In the genomic region with DNA sequence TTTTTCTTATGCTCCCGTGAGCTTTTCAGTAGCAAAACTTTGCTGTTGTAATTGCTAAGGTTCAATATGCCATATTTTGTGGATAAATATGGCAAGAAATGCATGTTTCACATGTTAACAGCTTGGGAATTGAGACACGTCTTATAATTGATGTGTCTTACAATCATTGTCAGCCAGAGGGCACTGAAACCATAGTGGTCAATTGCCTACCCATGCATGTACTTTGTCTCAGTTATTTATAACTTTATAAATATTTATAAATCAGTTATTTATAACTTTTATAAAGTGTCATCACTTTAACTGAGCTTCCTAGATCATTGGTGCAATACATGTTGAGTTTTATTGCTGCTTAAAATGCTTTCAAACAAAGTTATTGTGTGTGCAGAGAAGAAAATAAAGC, we compare ENCODE assay signal across 8 cellular contexts.
DNase-seq lines count a peak whose midpoint lies in the region; ATAC-seq and TF ChIP-seq lines count a peak whose summit lies in the region.

No MANE protein-coding gene starts in this region.

- no peaks in the 10 kb centered on the region for H3K36me3 ChIP-seq in transverse colon

- H3K4me3 Mint-ChIP-seq in activated CD4-positive, alpha-beta T cell treated with anti-CD3 and anti-CD28 coated beads, Interleukin-2, amount 10 ng/mL, durations not matched to agents 24 days and 14 days: no peak overlapping the region
- H3K4me3 Mint-ChIP-seq in activated B cell treated with CpG ODN at 0.5 μM for 24 hours: no peak overlapping the region

- POLR2A ChIA-PET in activated B cell treated with CpG ODN at 0.5 μM for 24 hours (lab: Charles Lee): no interaction called here

- peak; percentile 75 for DNase-seq in activated CD4-positive, alpha-beta T cell treated with anti-CD3 and anti-CD28 coated beads, Interleukin-2, amount 10 ng/mL, durations not matched to agents 24 days and 14 days
- no peak for DNase-seq in activated CD4-positive, alpha-beta T cell treated with anti-CD3 and anti-CD28 coated beads for 1 hour
- DNase-seq in HT-29 (ENCODE audit: low spot score) (peak; percentile 47), activated B cell treated with CpG ODN at 0.5 μM for 24 hours (no peak), iPS-NIHi7 (ENCODE audit: extremely low spot score) (peak; percentile 23), transverse colon (no peak)

- peak; percentile 62 for ATAC-seq in activated B cell treated with CpG ODN at 0.5 μM for 24 hours (ENCODE audit: low read depth)
- ATAC-seq in HG03378 (IDR thresholded peaks at IDR 0.05; ENCODE audit: unreplicated experiment): no peak
- ATAC-seq in GM18867 (IDR thresholded peaks at IDR 0.05; ENCODE audit: unreplicated experiment): no peak

- TF ChIP-seq POLR2A in transverse colon (IDR thresholded peaks at IDR 0.05): no peak

- no peaks in the 10 kb centered on the region for H3K4me1 Mint-ChIP-seq in activated CD4-positive, alpha-beta T cell treated with anti-CD3 and anti-CD28 coated beads, Interleukin-2, amount 10 ng/mL, durations not matched to agents 24 days and 14 days
- H3K4me1 Mint-ChIP-seq in activated B cell treated with CpG ODN at 0.5 μM for 24 hours: no peaks in the 10 kb centered on the region

- in situ Hi-C loops in transverse colon (cut with MboI; ENCODE audit: low pct_ligation_motif_present in 1 of 4, low pct_unique_long_range_greater_than_20kb in 1 of 4, low sequenced_read_pairs in 3 of 4): loop anchor here (5.0 to 25.0 kb wide), 4 partner anchors 252 to 345 kb away; no protein-coding TSS in a partner anchor

- no peaks in the 10 kb centered on the region for H3K27me3 ChIP-seq in transverse colon

- H3K9me3 Mint-ChIP-seq in activated CD4-positive, alpha-beta T cell treated with anti-CD3 and anti-CD28 coated beads, Interleukin-2, amount 10 ng/mL, durations not matched to agents 24 days and 14 days: peaks cover 6% of the 10 kb centered on the region
- no peaks in the 10 kb centered on the region for H3K9me3 Mint-ChIP-seq in activated B cell treated with CpG ODN at 0.5 μM for 24 hours

- H3K4me3 ChIP-seq in transverse colon: no peak overlapping the region

- CTCF ChIA-PET in activated B cell treated with CpG ODN at 0.5 μM for 24 hours (lab: Charles Lee): interaction anchor here (1.0 to 4.8 kb wide), 7 partner anchors 10 to 347 kb away, joined by 3 to 60 read pairs (median 4); no protein-coding TSS in a partner anchor

- H3K9me3 ChIP-seq in transverse colon: no peaks in the 10 kb centered on the region

- no peak overlapping the region for H3K27ac Mint-ChIP-seq in activated CD4-positive, alpha-beta T cell treated with anti-CD3 and anti-CD28 coated beads, Interleukin-2, amount 10 ng/mL, durations not matched to agents 24 days and 14 days
- H3K27ac Mint-ChIP-seq in activated B cell treated with CpG ODN at 0.5 μM for 24 hours: no peak overlapping the region

- peak; percentile 18 for TF ChIP-seq CTCF in activated B cell treated with CpG ODN at 0.5 μM for 24 hours (IDR thresholded peaks at IDR 0.05)
- TF ChIP-seq CTCF in transverse colon (IDR thresholded peaks at IDR 0.05): peak; percentile 47 to 83 (median 59)

- peaks cover 4% of the 10 kb centered on the region for H3K36me3 Mint-ChIP-seq in activated CD4-positive, alpha-beta T cell treated with anti-CD3 and anti-CD28 coated beads, Interleukin-2, amount 10 ng/mL, durations not matched to agents 24 days and 14 days (ENCODE audit: low read depth)
- H3K36me3 Mint-ChIP-seq in activated B cell treated with CpG ODN at 0.5 μM for 24 hours (ENCODE audit: low read depth): no peaks in the 10 kb centered on the region

- peaks cover 1% of the 10 kb centered on the region for H3K27me3 Mint-ChIP-seq in activated CD4-positive, alpha-beta T cell treated with anti-CD3 and anti-CD28 coated beads, Interleukin-2, amount 10 ng/mL, durations not matched to agents 24 days and 14 days
- peaks cover 16% of the 10 kb centered on the region for H3K27me3 Mint-ChIP-seq in activated B cell treated with CpG ODN at 0.5 μM for 24 hours

- peaks cover 0 to 8% (median 0%) of the 10 kb centered on the region in 4 donors for H3K4me1 ChIP-seq in transverse colon

- 0 to 9% methylated on average over 2 of the region's 2 CpGs for WGBS in transverse colon (ENCODE audit: low coverage in 1 of 2), 2 donors

- no peak overlapping the region for H3K27ac ChIP-seq in transverse colon

- TF ChIP-seq EP300 in transverse colon (IDR thresholded peaks at IDR 0.05; ENCODE audit: low read depth): no peak

- intact Hi-C loops in activated CD4-positive, alpha-beta T cell treated with anti-CD3 and anti-CD28 coated beads, Interleukin-2, amount 10 ng/mL, durations not matched to agents 24 days and 14 days (cut with micrococcal nuclease): loop anchor here (10.0 kb wide), 1 partner anchor 345 kb away; no protein-coding TSS in a partner anchor
- intact Hi-C loops in activated B cell treated with CpG ODN at 0.5 μM for 24 hours (cut with micrococcal nuclease): loop anchor here (1.0 to 5.0 kb wide), 3 partner anchors 242 to 347 kb away; no protein-coding TSS in a partner anchor
- intact Hi-C loops in transverse colon (cut with DNase I; ENCODE audit: low total_unique reads): loop anchor here (10.0 kb wide), 1 partner anchor 265 kb away; no protein-coding TSS in a partner anchor

Comparison
In these comparisons a context has a peak if more than half of its experiments do, and no peak if none do; other contexts are left out.
1. DNase-seq: peak in activated CD4-positive, alpha-beta T cell treated with anti-CD3 and anti-CD28 coated beads, Interleukin-2, amount 10 ng/mL, durations not matched to agents 24 days and 14 days (single experiment), HT-29 (single experiment) and iPS-NIHi7 (single experiment); none in activated CD4-positive, alpha-beta T cell treated with anti-CD3 and anti-CD28 coated beads for 1 hour (single experiment), activated B cell treated with CpG ODN at 0.5 μM for 24 hours (single experiment) and transverse colon (single experiment).